Comparison of ENCODE assay signal across 8 cellular contexts in genomic region chr20:50415516-50416268, GRCh38.
A peak's percentile ranks its signal among the peaks of the same experiment; 100 is the strongest.
DNase-seq lines count a peak whose midpoint lies in the region; ATAC-seq and TF ChIP-seq lines count a peak whose summit lies in the region.

No MANE protein-coding gene starts in this region.

- peaks cover 6 to 26% (median 17%) of the 10 kb centered on the region in 4 donors for H3K4me1 ChIP-seq in liver (ENCODE audit: control insufficient read depth in 4 of 4, insufficient read depth in 4 of 4, low read length in 3 of 4)

- peak overlapping the region; percentile 98 for H3K27ac Mint-ChIP-seq in chondrocyte (ENCODE audit: unreplicated experiment)

- no peak overlapping the region for H3K4me3 ChIP-seq in liver (ENCODE audit: low read depth in 1 of 3, low read length in 3 of 3)

- ATAC-seq in GM18861 (IDR thresholded peaks at IDR 0.05; ENCODE audit: unreplicated experiment) = no peak
- ATAC-seq in HG03196 (IDR thresholded peaks at IDR 0.05; ENCODE audit: unreplicated experiment) = no peak

- no peaks in the 10 kb centered on the region for H3K27me3 Mint-ChIP-seq in chondrocyte (ENCODE audit: low read depth)

- no peak for DNase-seq in chondrocyte (ENCODE audit: low spot score)
- peak; percentile 62 to 99 (median 94) for DNase-seq in substantia nigra (lab: John Stamatoyannopoulos, UW)
- DNase-seq in NCI-H345 treated with DMSO at 0.1 percent for 48 hours (lab: John Stamatoyannopoulos, UW; ENCODE audit: unreplicated experiment) = no peak
- DNase-seq in stimulated activated CD4-positive, alpha-beta T cell treated with anti-CD3 and anti-CD28 coated beads, Interleukin-4, amount 100 ng/mL, for 4 hours = no peak

- H3K27ac ChIP-seq in liver (ENCODE audit: low read depth in 1 of 2, low read length in 2 of 2) = peak overlapping the region; percentile 87 to 99
- H3K27ac ChIP-seq in substantia nigra (ENCODE audit: low read depth, low read length, poor library complexity, severe bottlenecking) = peak overlapping the region; percentile 97

- no peaks in the 10 kb centered on the region for H3K27me3 ChIP-seq in liver (ENCODE audit: control insufficient read depth in 4 of 4, insufficient read depth in 4 of 4, low read length in 3 of 4)

- TF ChIP-seq CTCF in chondrocyte (IDR thresholded peaks at IDR 0.05) (no peak), liver (IDR thresholded peaks at IDR 0.05; ENCODE audit: low read depth, low read length, missing input control) (no peak)

- peak; percentile 51; the same call in 1 of the 2 replicates for TF ChIP-seq EP300 in Ishikawa (IDR thresholded peaks at IDR 0.05; ENCODE audit: borderline replicate concordance)

- H3K9me3 Mint-ChIP-seq in chondrocyte (ENCODE audit: low read depth) = peaks cover 8% of the 10 kb centered on the region

- H3K36me3 Mint-ChIP-seq in chondrocyte (ENCODE audit: low read depth) = peaks cover 3% of the 10 kb centered on the region

- peak overlapping the region; percentile 57 to 81 for H3K9ac ChIP-seq in liver (ENCODE audit: low read depth in 1 of 2, low read length in 2 of 2)

- H3K36me3 ChIP-seq in liver (ENCODE audit: control insufficient read depth in 4 of 4, insufficient read depth in 3 of 4, low read depth in 1 of 4, low read length in 3 of 4) = no peaks in the 10 kb centered on the region

- H3K9me3 ChIP-seq in liver (ENCODE audit: control insufficient read depth in 4 of 4, low read length in 3 of 4) = no peaks in the 10 kb centered on the region

- peaks cover 14% of the 10 kb centered on the region for H3K4me1 Mint-ChIP-seq in chondrocyte (ENCODE audit: low read depth)

- 18% methylated on average over 25 of the region's 25 CpGs for WGBS in liver

- TF ChIP-seq RAD21 in Ishikawa (IDR thresholded peaks at IDR 0.05; ENCODE audit: low read depth) = peak; percentile 14; the same call in 1 of the 2 replicates
- peak; percentile 65 to 74 for TF ChIP-seq RAD21 in liver (IDR thresholded peaks at IDR 0.05)

- peak overlapping the region; percentile 35 for H3K4me3 Mint-ChIP-seq in chondrocyte (ENCODE audit: unreplicated experiment)

TF ChIP-seq in Ishikawa, 13 proteins besides CTCF, POLR2A, EP300 and RAD21:
- TF ChIP-seq CREB1 (IDR thresholded peaks at IDR 0.05; ENCODE audit: low read depth) (no peak), TCF12 (IDR thresholded peaks at IDR 0.05; ENCODE audit: low read depth) (peak; percentile 47; the same call in 1 of the 2 replicates), ZBTB7A (IDR thresholded peaks at IDR 0.05; ENCODE audit: low read depth) (no peak; the same call in none of the 2 replicates), REST (IDR thresholded peaks at IDR 0.05; ENCODE audit: low read depth) (no peak), TAF1 (IDR thresholded peaks at IDR 0.05; ENCODE audit: low read depth) (no peak), NFIC (IDR thresholded peaks at IDR 0.05) (peak; percentile 81), USF1 (IDR thresholded peaks at IDR 0.05) (no peak), MAX (IDR thresholded peaks at IDR 0.05) (peak; percentile 54), FOXM1 (IDR thresholded peaks at IDR 0.05; ENCODE audit: borderline replicate concordance, low read depth) (no peak), YY1 (IDR thresholded peaks at IDR 0.05; ENCODE audit: low read depth) (0 out of 2 replicates have a peak, but pooled peaks have one; percentile 51), TEAD4 (IDR thresholded peaks at IDR 0.05) (no peak), CEBPB (IDR thresholded peaks at IDR 0.05) (no peak)

TF ChIP-seq in liver, 16 proteins besides CTCF, POLR2A, EP300 and RAD21:
- TF ChIP-seq FOXA2 (IDR thresholded peaks at IDR 0.05) (no peak), REST (IDR thresholded peaks at IDR 0.05) (peak; percentile 85), TAF1 (conservative IDR thresholded peaks at IDR 0.05) (peak; percentile 69), JUND (IDR thresholded peaks at IDR 0.05) (peak; percentile 79 to 87), RXRA (IDR thresholded peaks at IDR 0.05) (peak; percentile 88 to 92), FOXA1 (IDR thresholded peaks at IDR 0.05) (peak; percentile 77), YY1 (IDR thresholded peaks at IDR 0.05) (peak; percentile 94), EGR1 (IDR thresholded peaks at IDR 0.05; ENCODE audit: low read depth in 2 of 2) (peak in 1 of 2 donors; percentile 61), NR2F2 (IDR thresholded peaks at IDR 0.05) (peak; percentile 89), HNF4A (conservative IDR thresholded peaks at IDR 0.05) (peak; percentile 84 to 85), MAX (IDR thresholded peaks at IDR 0.05) (peak; percentile 86), SP1 (IDR thresholded peaks at IDR 0.05) (peak; percentile 99), GABPA (IDR thresholded peaks at IDR 0.05 in 1 of 2, conservative IDR thresholded peaks at IDR 0.05 in 1 of 2) (no peak), ZBTB33 (IDR thresholded peaks at IDR 0.05) (peak; percentile 42), HNF4G (IDR thresholded peaks at IDR 0.05) (peak; percentile 53), ATF3 (IDR thresholded peaks at IDR 0.05) (peak; percentile 65)

Comparison
In these comparisons a context has a peak if more than half of its experiments do, and no peak if none do; other contexts are left out.
1. DNase-seq: peak in substantia nigra (49 of 49); none in chondrocyte (single experiment), NCI-H345 treated with DMSO at 0.1 percent for 48 hours (single experiment) and stimulated activated CD4-positive, alpha-beta T cell treated with anti-CD3 and anti-CD28 coated beads, Interleukin-4, amount 100 ng/mL, for 4 hours (0 of 2).